1 cellular context compared by ENCODE assay signal in the genomic region with DNA sequence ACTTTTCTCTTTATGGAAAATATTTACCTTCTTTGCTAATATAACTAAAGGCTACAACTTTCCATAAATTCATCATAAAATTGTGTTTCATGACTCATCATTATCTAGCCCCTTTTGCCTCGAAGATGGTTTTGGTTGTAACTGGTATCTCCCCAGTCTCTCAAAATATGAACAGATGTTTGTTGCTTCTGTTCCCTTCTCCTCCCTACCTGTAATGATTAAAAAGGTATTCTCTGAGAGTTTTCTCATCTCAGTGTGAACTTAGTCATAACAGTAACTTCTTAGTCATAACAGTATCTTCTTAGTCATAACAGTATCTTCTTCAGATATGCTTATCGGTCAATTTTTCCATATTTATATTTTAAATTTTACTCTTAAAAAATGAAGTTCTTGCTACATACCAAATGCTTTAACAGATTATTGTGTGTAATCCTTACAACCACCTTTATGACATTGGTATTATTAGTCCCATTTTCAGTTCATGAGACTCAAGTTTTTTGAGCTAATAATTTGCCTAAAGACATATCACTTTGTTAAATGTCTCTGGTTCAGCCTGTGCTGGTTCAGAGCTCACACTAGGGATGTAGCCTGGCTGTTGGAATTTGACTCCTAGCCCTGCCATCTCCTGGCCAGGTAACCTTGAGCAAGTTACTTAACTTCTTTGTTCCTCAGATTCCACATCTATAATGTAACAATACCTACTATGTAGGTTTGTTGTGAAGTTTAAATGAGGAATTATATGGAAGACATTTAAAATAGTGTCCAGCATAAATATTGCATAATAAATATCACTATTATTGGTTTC.
TF ChIP-seq lines count a peak whose summit lies in the region.

No MANE protein-coding gene starts in this region.

TF ChIP-seq in HCT116, 20 proteins besides CTCF, POLR2A, EP300 and RAD21:
- TF ChIP-seq FOSL1 (IDR thresholded peaks at IDR 0.05; ENCODE audit: low read depth) (no peak), YY1 (IDR thresholded peaks at IDR 0.05; ENCODE audit: extremely low read depth, insufficient replicate concordance, low read depth, low read length) (no peak), JUND (IDR thresholded peaks at IDR 0.05) (0 out of 2 replicates have a peak, but pooled peaks have one; percentile 25)
TF ChIP-seq in HCT116: peak in this region for 1.
